1 cellular context compared by ENCODE assay signal in genomic region chr9:68951879-68952659, GRCh38.
TF ChIP-seq lines count a peak whose summit lies in the region.

No MANE protein-coding gene starts in this region.

TF ChIP-seq in GM23338, 12 proteins besides CTCF, POLR2A, EP300 and RAD21 (continued from another document):
- TF ChIP-seq, protein P1, sequence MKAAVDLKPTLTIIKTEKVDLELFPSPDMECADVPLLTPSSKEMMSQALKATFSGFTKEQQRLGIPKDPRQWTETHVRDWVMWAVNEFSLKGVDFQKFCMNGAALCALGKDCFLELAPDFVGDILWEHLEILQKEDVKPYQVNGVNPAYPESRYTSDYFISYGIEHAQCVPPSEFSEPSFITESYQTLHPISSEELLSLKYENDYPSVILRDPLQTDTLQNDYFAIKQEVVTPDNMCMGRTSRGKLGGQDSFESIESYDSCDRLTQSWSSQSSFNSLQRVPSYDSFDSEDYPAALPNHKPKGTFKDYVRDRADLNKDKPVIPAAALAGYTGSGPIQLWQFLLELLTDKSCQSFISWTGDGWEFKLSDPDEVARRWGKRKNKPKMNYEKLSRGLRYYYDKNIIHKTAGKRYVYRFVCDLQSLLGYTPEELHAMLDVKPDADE (IDR thresholded peaks at IDR 0.05) = no peak
- TF ChIP-seq EZH2phosphoT487 (IDR thresholded peaks at IDR 0.05; ENCODE audit: unreplicated experiment) (no peak), ZNF462 (CRISPR knock-in tag; IDR thresholded peaks at IDR 0.05) (no peak), ZNF331 (CRISPR knock-in tag; IDR thresholded peaks at IDR 0.05; ENCODE audit: low read depth) (no peak), JUNB (IDR thresholded peaks at IDR 0.05; ENCODE audit: unreplicated experiment) (no peak)
